1 cellular context compared by ENCODE assay signal in the genomic region with DNA sequence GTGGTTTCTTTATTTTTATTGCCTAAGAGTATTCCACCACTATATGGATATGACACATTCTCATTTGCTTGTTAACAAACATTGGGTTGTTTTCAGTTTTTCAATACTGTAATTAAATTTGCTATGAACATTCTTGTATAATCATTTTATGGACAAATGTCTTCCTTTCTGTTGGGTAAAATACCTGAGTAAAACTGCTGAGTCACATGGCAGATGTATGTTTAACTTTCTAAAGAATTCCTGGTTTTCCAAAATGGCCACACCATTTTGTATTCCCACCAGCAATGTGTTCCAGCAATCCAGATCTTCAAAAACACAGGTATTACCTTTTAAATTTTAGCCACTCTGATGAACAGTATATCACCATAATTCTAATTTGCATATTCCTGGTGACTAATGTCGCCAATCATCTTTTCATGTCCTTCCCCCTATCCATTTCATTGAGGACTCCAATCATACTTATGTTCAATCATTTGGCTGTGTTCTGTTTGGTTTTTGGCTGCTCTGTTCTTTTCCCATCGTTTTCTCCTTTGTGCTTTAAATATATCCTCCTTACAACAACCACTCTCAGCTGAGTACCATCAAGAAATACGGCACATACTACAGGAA.
TF ChIP-seq lines count a peak whose summit lies in the region.

No MANE protein-coding gene starts in this region.

TF ChIP-seq in IMR-90, 13 proteins besides CTCF, POLR2A, EP300 and RAD21:
- TF ChIP-seq NFE2L2 (IDR thresholded peaks at IDR 0.05; ENCODE audit: low read depth, low read length): peak; percentile 88
- TF ChIP-seq RCOR1 (IDR thresholded peaks at IDR 0.05; ENCODE audit: insufficient replicate concordance, low read length): no peak
- TF ChIP-seq MXI1 (IDR thresholded peaks at IDR 0.05; ENCODE audit: borderline replicate concordance, low read depth, low read length): no peak
- TF ChIP-seq SMC3 (IDR thresholded peaks at IDR 0.05; ENCODE audit: low read depth, low read length): no peak
- TF ChIP-seq, protein P1, sequence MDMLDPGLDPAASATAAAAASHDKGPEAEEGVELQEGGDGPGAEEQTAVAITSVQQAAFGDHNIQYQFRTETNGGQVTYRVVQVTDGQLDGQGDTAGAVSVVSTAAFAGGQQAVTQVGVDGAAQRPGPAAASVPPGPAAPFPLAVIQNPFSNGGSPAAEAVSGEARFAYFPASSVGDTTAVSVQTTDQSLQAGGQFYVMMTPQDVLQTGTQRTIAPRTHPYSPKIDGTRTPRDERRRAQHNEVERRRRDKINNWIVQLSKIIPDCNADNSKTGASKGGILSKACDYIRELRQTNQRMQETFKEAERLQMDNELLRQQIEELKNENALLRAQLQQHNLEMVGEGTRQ (IDR thresholded peaks at IDR 0.05; ENCODE audit: low read depth, low read length): no peak
- peak; percentile 39 for TF ChIP-seq MAFK (IDR thresholded peaks at IDR 0.05; ENCODE audit: low read depth, low read length)
- TF ChIP-seq FOS (IDR thresholded peaks at IDR 0.05; ENCODE audit: low read depth, low read length): no peak
- no peak for TF ChIP-seq CEBPB (IDR thresholded peaks at IDR 0.05; ENCODE audit: low read depth, low read length)
